Comparison of ENCODE assay signal across 8 cellular contexts in genomic region chr13:44819245-44819644, GRCh38.
DNase-seq lines count a peak whose midpoint lies in the region; ATAC-seq and TF ChIP-seq lines count a peak whose summit lies in the region.

No MANE protein-coding gene starts in this region.

- CTCF ChIA-PET in SK-N-SH (lab: Yijun Ruan, JAX): interaction anchor here (0.9 to 7.0 kb wide), 10 partner anchors 8 to 914 kb away, joined by 3 to 51 read pairs (median 6); no protein-coding TSS in a partner anchor

- H3K9me2 ChIP-seq in SK-N-SH: no peaks in the 10 kb centered on the region

- no peaks in the 10 kb centered on the region for H3K36me3 ChIP-seq in SK-N-SH (replicated peaks in 1 of 2; ENCODE audit: control insufficient read depth in 1 of 2, insufficient read depth in 2 of 2, low read length in 1 of 2)

- no peaks in the 10 kb centered on the region for H3K27me3 ChIP-seq in SK-N-SH (ENCODE audit: insufficient read depth)

- no peaks in the 10 kb centered on the region for H3F3A ChIP-seq in SK-N-SH (replicated peaks; ENCODE audit: insufficient read depth)

- H2AFZ ChIP-seq in SK-N-SH (ENCODE audit: low read depth): no peak overlapping the region

- TF ChIP-seq RAD21 in SK-N-SH (IDR thresholded peaks at IDR 0.05; ENCODE audit: low read length): no peak

- H3K4me1 ChIP-seq in SK-N-SH (ENCODE audit: control insufficient read depth in 1 of 2, insufficient read depth in 2 of 2, low read depth in 1 of 2, low read length in 1 of 2): peaks cover 8 to 44% of the 10 kb centered on the region in 2 experiments; a peak in 3 of 4 replicates

- DNase-seq in AG08395 (ENCODE audit: low spot score): peak; percentile 45
- peak; percentile 83 for DNase-seq in HCEC 1CT
- no peak for DNase-seq in SK-N-SH
- DNase-seq in fibroblast of pulmonary artery (ENCODE audit: low read depth): peak; percentile 82
- no peak for DNase-seq in NOMO-1 treated with DMSO at 0.1 percent for 48 hours (lab: John Stamatoyannopoulos, UW; ENCODE audit: unreplicated experiment)
- DNase-seq in putamen (ENCODE audit: low spot score): no peak

- TF ChIP-seq EP300 in SK-N-SH (IDR thresholded peaks at IDR 0.05; ENCODE audit: borderline replicate concordance in 1 of 2, low read depth in 1 of 2, low read length in 1 of 2): peak in 1 of 2 experiments; percentile 45; a peak in 1 of 4 replicates

- H3K4me2 ChIP-seq in SK-N-SH: 0 out of 2 replicates have a peak overlapping the region, but pooled peaks have one; percentile 18

- 52% methylated on average over 2 of the region's 3 CpGs for WGBS in SK-N-SH (ENCODE audit: low lambda C conversion rate)

- H3K4me3 ChIP-seq in SK-N-SH (ENCODE audit: low read depth in 2 of 2, low read length in 1 of 2): no peak overlapping the region
- no peak overlapping the region for H3K4me3 ChIP-seq in fibroblast of pulmonary artery (replicated peaks; ENCODE audit: low read depth, low read length)

- H3K9ac ChIP-seq in SK-N-SH: no peak overlapping the region

- TF ChIP-seq CTCF in SK-N-SH (IDR thresholded peaks at IDR 0.05): no peak
- TF ChIP-seq CTCF in fibroblast of pulmonary artery (IDR thresholded peaks at IDR 0.05; ENCODE audit: low read length, missing control alignments): no peak

- H3K27ac ChIP-seq in SK-N-SH (ENCODE audit: low read depth in 2 of 2, low read length in 1 of 2): peak overlapping the region in 1 of 2 experiments; percentile 38; a peak in 3 of 4 replicates

- no peaks in the 10 kb centered on the region for H3K79me2 ChIP-seq in SK-N-SH (ENCODE audit: insufficient read depth)

- H3K9me3 ChIP-seq in SK-N-SH: no peaks in the 10 kb centered on the region

- H4K20me1 ChIP-seq in SK-N-SH (ENCODE audit: insufficient read depth): no peaks in the 10 kb centered on the region

- ATAC-seq in GM21786 (IDR thresholded peaks at IDR 0.05; ENCODE audit: unreplicated experiment) (no peak), GM21360 (IDR thresholded peaks at IDR 0.05; ENCODE audit: unreplicated experiment) (no peak)

- POLR2A ChIA-PET in SK-N-SH (lab: Yijun Ruan, JAX): no interaction called here

TF ChIP-seq in SK-N-SH, 30 proteins besides CTCF, POLR2A, EP300 and RAD21 (continues in another document):
- no peak for TF ChIP-seq EZH2phosphoT487 (IDR thresholded peaks at IDR 0.05; ENCODE audit: borderline replicate concordance, low read depth)
- TF ChIP-seq MXI1 (IDR thresholded peaks at IDR 0.05; ENCODE audit: low read depth, low read length): no peak
- TF ChIP-seq NRF1 (IDR thresholded peaks at IDR 0.05; ENCODE audit: low read depth, low read length): no peak
- no peak for TF ChIP-seq ELF1 (IDR thresholded peaks at IDR 0.05)
- TF ChIP-seq, protein P1, sequence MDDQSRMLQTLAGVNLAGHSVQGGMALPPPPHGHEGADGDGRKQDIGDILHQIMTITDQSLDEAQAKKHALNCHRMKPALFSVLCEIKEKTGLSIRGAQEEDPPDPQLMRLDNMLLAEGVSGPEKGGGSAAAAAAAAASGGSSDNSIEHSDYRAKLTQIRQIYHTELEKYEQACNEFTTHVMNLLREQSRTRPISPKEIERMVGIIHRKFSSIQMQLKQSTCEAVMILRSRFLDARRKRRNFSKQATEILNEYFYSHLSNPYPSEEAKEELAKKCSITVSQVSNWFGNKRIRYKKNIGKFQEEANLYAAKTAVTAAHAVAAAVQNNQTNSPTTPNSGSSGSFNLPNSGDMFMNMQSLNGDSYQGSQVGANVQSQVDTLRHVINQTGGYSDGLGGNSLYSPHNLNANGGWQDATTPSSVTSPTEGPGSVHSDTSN (IDR thresholded peaks at IDR 0.05): peak; percentile 73
- TF ChIP-seq, protein P2, sequence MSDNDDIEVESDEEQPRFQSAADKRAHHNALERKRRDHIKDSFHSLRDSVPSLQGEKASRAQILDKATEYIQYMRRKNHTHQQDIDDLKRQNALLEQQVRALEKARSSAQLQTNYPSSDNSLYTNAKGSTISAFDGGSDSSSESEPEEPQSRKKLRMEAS (IDR thresholded peaks at IDR 0.05; ENCODE audit: low read depth): peak; percentile 79
- TF ChIP-seq NFIC (IDR thresholded peaks at IDR 0.05; ENCODE audit: borderline replicate concordance): peak; percentile 34; the same call in 1 of the 2 replicates
- TF ChIP-seq, protein P3, sequence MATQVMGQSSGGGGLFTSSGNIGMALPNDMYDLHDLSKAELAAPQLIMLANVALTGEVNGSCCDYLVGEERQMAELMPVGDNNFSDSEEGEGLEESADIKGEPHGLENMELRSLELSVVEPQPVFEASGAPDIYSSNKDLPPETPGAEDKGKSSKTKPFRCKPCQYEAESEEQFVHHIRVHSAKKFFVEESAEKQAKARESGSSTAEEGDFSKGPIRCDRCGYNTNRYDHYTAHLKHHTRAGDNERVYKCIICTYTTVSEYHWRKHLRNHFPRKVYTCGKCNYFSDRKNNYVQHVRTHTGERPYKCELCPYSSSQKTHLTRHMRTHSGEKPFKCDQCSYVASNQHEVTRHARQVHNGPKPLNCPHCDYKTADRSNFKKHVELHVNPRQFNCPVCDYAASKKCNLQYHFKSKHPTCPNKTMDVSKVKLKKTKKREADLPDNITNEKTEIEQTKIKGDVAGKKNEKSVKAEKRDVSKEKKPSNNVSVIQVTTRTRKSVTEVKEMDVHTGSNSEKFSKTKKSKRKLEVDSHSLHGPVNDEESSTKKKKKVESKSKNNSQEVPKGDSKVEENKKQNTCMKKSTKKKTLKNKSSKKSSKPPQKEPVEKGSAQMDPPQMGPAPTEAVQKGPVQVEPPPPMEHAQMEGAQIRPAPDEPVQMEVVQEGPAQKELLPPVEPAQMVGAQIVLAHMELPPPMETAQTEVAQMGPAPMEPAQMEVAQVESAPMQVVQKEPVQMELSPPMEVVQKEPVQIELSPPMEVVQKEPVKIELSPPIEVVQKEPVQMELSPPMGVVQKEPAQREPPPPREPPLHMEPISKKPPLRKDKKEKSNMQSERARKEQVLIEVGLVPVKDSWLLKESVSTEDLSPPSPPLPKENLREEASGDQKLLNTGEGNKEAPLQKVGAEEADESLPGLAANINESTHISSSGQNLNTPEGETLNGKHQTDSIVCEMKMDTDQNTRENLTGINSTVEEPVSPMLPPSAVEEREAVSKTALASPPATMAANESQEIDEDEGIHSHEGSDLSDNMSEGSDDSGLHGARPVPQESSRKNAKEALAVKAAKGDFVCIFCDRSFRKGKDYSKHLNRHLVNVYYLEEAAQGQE (IDR thresholded peaks at IDR 0.05; ENCODE audit: low read depth, low read length): no peak
- TF ChIP-seq SIN3A (IDR thresholded peaks at IDR 0.05; ENCODE audit: borderline replicate concordance, low read depth, low read length): no peak
- TF ChIP-seq FOXJ3 (CRISPR knock-in tag; IDR thresholded peaks at IDR 0.05): no peak
- TF ChIP-seq MEF2A (IDR thresholded peaks at IDR 0.05; ENCODE audit: borderline replicate concordance, low read depth): no peak
- TF ChIP-seq POLR2AphosphoS5 (IDR thresholded peaks at IDR 0.05; ENCODE audit: low read depth, low read length): no peak
- peak; percentile 49; the same call in 1 of the 2 replicates for TF ChIP-seq USF1 (IDR thresholded peaks at IDR 0.05; ENCODE audit: borderline replicate concordance, low read depth)
- TF ChIP-seq TAF1 (IDR thresholded peaks at IDR 0.05; ENCODE audit: borderline replicate concordance, low read depth, low read length): no peak
- TF ChIP-seq USF2 (IDR thresholded peaks at IDR 0.05; ENCODE audit: borderline replicate concordance, low read depth, low read length): no peak
- TF ChIP-seq RCOR1 (IDR thresholded peaks at IDR 0.05; ENCODE audit: low read length): no peak
- no peak for TF ChIP-seq RFX5 (IDR thresholded peaks at IDR 0.05; ENCODE audit: low read length)
- TF ChIP-seq SMC3 (IDR thresholded peaks at IDR 0.05; ENCODE audit: low read depth, low read length): no peak
- TF ChIP-seq GABPA (IDR thresholded peaks at IDR 0.05; ENCODE audit: low read depth): no peak
- no peak for TF ChIP-seq CHD2 (IDR thresholded peaks at IDR 0.05; ENCODE audit: low read length, partially characterized antibody)
- no peak for TF ChIP-seq GATA2 (CRISPR knock-in tag; IDR thresholded peaks at IDR 0.05)
- TF ChIP-seq YY1 (IDR thresholded peaks at IDR 0.05; ENCODE audit: low read depth): no peak
- TF ChIP-seq JUND (IDR thresholded peaks at IDR 0.05): peak; percentile 80
- TF ChIP-seq FOXM1 (IDR thresholded peaks at IDR 0.05; ENCODE audit: low read depth): no peak
- no peak for TF ChIP-seq ZBTB33 (IDR thresholded peaks at IDR 0.05; ENCODE audit: borderline replicate concordance, low read depth)
- TF ChIP-seq FOSL2 (IDR thresholded peaks at IDR 0.05; ENCODE audit: borderline replicate concordance, low read depth): peak; percentile 77
- peak; percentile 76 for TF ChIP-seq TCF12 (IDR thresholded peaks at IDR 0.05)

Comparison
In these comparisons a context has a peak if more than half of its experiments do, and no peak if none do; other contexts are left out.
1. DNase-seq: peak in AG08395 (single experiment), HCEC 1CT (single experiment) and fibroblast of pulmonary artery (single experiment); none in SK-N-SH (single experiment), NOMO-1 treated with DMSO at 0.1 percent for 48 hours (single experiment) and putamen (single experiment).